ENCODE assay signal across 21 cellular contexts in genomic region chr5:6784481-6784880, GRCh38.
DNase-seq lines count a peak whose midpoint lies in the region; ATAC-seq and TF ChIP-seq lines count a peak whose summit lies in the region.
"Had no signal": no experiment of that assay in that cellular context is flagged by ENCODE, and none has a peak within 500 bp of the region (broad histone marks: within the 10 kb centered on the region; RNA-seq: fewer than 3 reads in every experiment).

No MANE protein-coding gene starts in this region.

- no peaks in the 10 kb centered on the region for H3K9me3 Mint-ChIP-seq in natural killer cell treated with Interleukin-12 subunit alpha and Interleukin-12 subunit beta and Interleukin-15 and Interleukin-18, amount 100 ng/mL, for 72 hours
- H3K9me3 Mint-ChIP-seq in natural killer cell (no peaks in the 10 kb centered on the region), type B pancreatic cell (peaks cover 6% of the 10 kb centered on the region)
- H3K9me3 Mint-ChIP-seq: CD8-positive, alpha-beta T cell; GM23338; HFFc6 had no signal

- H3K4me1 ChIP-seq in esophagus muscularis mucosa: no peaks in the 10 kb centered on the region
- H3K4me1 ChIP-seq: A549 had no signal

- no peak for DNase-seq in natural killer cell treated with Interleukin-12 subunit alpha and Interleukin-12 subunit beta and Interleukin-15 and Interleukin-18, amount 100 ng/mL, for 72 hours (ENCODE audit: low spot score)
- DNase-seq in natural killer cell (no peak), esophagus muscularis mucosa (ENCODE audit: extremely low spot score) (peak; percentile 72), left kidney (ENCODE audit: low read depth, low spot score) (peak; percentile 75), type B pancreatic cell (ENCODE audit: extremely low spot score, unreplicated experiment) (peak; percentile 20), NCI-H82 treated with DMSO at 0.1 percent for 48 hours (lab: John Stamatoyannopoulos, UW; ENCODE audit: unreplicated experiment) (no peak), NCI-H345 treated with DMSO at 0.1 percent for 48 hours (lab: John Stamatoyannopoulos, UW; ENCODE audit: unreplicated experiment) (no peak), NCI-H748 (lab: John Stamatoyannopoulos, UW; ENCODE audit: unreplicated experiment) (no peak)
- DNase-seq: AML-193; Calu3; CD8-positive, alpha-beta T cell; DMS79 treated with DMSO at 0.1 percent for 48 hours; GF-D8; HFFc6 had no signal

- H3K4me1 Mint-ChIP-seq in natural killer cell treated with Interleukin-12 subunit alpha and Interleukin-12 subunit beta and Interleukin-15 and Interleukin-18, amount 100 ng/mL, for 72 hours (ENCODE audit: low read depth in 2 of 2): peaks cover 17 to 18% of the 10 kb centered on the region in 2 donors
- H3K4me1 Mint-ChIP-seq in natural killer cell (peaks cover 28 to 29% of the 10 kb centered on the region in 2 donors), type B pancreatic cell (ENCODE audit: unreplicated experiment) (peaks cover 4% of the 10 kb centered on the region)
- H3K4me1 Mint-ChIP-seq: GM23338 had no signal

- intact Hi-C loops in natural killer cell (cut with micrococcal nuclease): no loop called here
- intact Hi-C loops in esophagus muscularis mucosa (cut with DNase I): no loop called here

- no peaks in the 10 kb centered on the region for H3K27me3 Mint-ChIP-seq in natural killer cell treated with Interleukin-12 subunit alpha and Interleukin-12 subunit beta and Interleukin-15 and Interleukin-18, amount 100 ng/mL, for 72 hours
- H3K27me3 Mint-ChIP-seq in natural killer cell (ENCODE audit: low read depth in 2 of 2) (no peaks in the 10 kb centered on the region), type B pancreatic cell (no peaks in the 10 kb centered on the region)

- H3K36me3 Mint-ChIP-seq in natural killer cell treated with Interleukin-12 subunit alpha and Interleukin-12 subunit beta and Interleukin-15 and Interleukin-18, amount 100 ng/mL, for 72 hours: no peaks in the 10 kb centered on the region
- H3K36me3 Mint-ChIP-seq in natural killer cell: no peaks in the 10 kb centered on the region
- H3K36me3 Mint-ChIP-seq in type B pancreatic cell: peaks cover 3% of the 10 kb centered on the region
- H3K36me3 Mint-ChIP-seq: CD8-positive, alpha-beta T cell; IgD-negative memory B cell had no signal

- TF ChIP-seq CTCF in natural killer cell (IDR thresholded peaks at IDR 0.05) (no peak), esophagus muscularis mucosa (IDR thresholded peaks at IDR 0.05) (no peak), type B pancreatic cell (conservative IDR thresholded peaks at IDR 0.05) (no peak)

- H3K36me3 ChIP-seq in esophagus muscularis mucosa: no peaks in the 10 kb centered on the region

- no peaks in the 10 kb centered on the region for H3K9me3 ChIP-seq in esophagus muscularis mucosa

- TF ChIP-seq EP300 in esophagus muscularis mucosa (IDR thresholded peaks at IDR 0.05): no peak

- ATAC-seq in natural killer cell treated with Interleukin-12 subunit alpha and Interleukin-12 subunit beta and Interleukin-15 and Interleukin-18, amount 100 ng/mL, for 72 hours: no peak
- ATAC-seq in natural killer cell: no peak
- ATAC-seq: A549; CD8-positive, alpha-beta T cell; GM12878; GM23338; HCT116 had no signal

- WGBS in esophagus muscularis mucosa: 82% methylated on average over 7 of the region's 7 CpGs

- no peak for TF ChIP-seq POLR2A in esophagus muscularis mucosa (IDR thresholded peaks at IDR 0.05; ENCODE audit: low read depth)

- H3K27ac Mint-ChIP-seq in natural killer cell treated with Interleukin-12 subunit alpha and Interleukin-12 subunit beta and Interleukin-15 and Interleukin-18, amount 100 ng/mL, for 72 hours: peak overlapping the region in 1 of 2 donors; percentile 6
- no peak overlapping the region for H3K27ac Mint-ChIP-seq in natural killer cell
- no peak overlapping the region for H3K27ac Mint-ChIP-seq in type B pancreatic cell
- H3K27ac Mint-ChIP-seq: CD8-positive, alpha-beta T cell; GM23338; HFFc6; IgD-negative memory B cell had no signal

- peak overlapping the region; percentile 6 for H3K4me3 Mint-ChIP-seq in natural killer cell treated with Interleukin-12 subunit alpha and Interleukin-12 subunit beta and Interleukin-15 and Interleukin-18, amount 100 ng/mL, for 72 hours
- no peak overlapping the region for H3K4me3 Mint-ChIP-seq in natural killer cell
- H3K4me3 Mint-ChIP-seq in type B pancreatic cell: no peak overlapping the region
- H3K4me3 Mint-ChIP-seq: CD8-positive, alpha-beta T cell; GM23338; HFFc6; IgD-negative memory B cell had no signal

- H3K4me3 ChIP-seq in esophagus muscularis mucosa: no peak overlapping the region
- H3K4me3 ChIP-seq: A549, GM12878, GM23338 had no signal

- no peaks in the 10 kb centered on the region for H3K27me3 ChIP-seq in esophagus muscularis mucosa

- no peak overlapping the region for H3K27ac ChIP-seq in esophagus muscularis mucosa (replicated peaks in 1 of 4)
- H3K27ac ChIP-seq: 22Rv1, A549, C4-2B had no signal

Comparison
In these comparisons a context has a peak if more than half of its experiments do, and no peak if none do; other contexts are left out.
1. DNase-seq: peak in esophagus muscularis mucosa (single experiment), left kidney (single experiment) and type B pancreatic cell (single experiment); none in natural killer cell treated with Interleukin-12 subunit alpha and Interleukin-12 subunit beta and Interleukin-15 and Interleukin-18, amount 100 ng/mL, for 72 hours (single experiment), natural killer cell (single experiment), NCI-H82 treated with DMSO at 0.1 percent for 48 hours (single experiment), NCI-H345 treated with DMSO at 0.1 percent for 48 hours (single experiment) and NCI-H748 (single experiment).